In the genomic region with DNA sequence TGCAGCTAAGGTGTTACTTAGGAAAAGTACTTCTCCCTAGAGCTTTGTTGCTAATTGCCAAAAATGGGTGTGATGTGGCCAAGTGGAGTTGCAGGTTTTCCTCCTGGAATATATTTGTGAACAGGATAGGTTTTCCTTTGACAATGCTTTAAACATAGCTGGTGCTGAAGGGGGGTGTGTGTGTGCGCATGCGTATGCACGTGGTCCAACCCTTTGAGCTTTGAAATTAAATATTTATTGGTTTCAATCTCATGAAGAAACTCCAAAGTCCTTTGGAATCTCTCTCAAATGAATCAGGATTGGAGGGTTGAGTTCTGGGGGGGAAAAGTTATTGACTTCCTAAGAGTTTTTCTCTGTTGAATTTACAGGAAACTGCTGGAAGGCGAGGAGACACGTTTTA, we compare ENCODE assay signal across 3 cellular contexts.
TF ChIP-seq lines count a peak whose summit lies in the region.

No MANE protein-coding gene starts in this region.

TF ChIP-seq in liver, 16 proteins besides CTCF, POLR2A, EP300 and RAD21:
- TF ChIP-seq, protein P1, sequence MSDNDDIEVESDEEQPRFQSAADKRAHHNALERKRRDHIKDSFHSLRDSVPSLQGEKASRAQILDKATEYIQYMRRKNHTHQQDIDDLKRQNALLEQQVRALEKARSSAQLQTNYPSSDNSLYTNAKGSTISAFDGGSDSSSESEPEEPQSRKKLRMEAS (IDR thresholded peaks at IDR 0.05) = peak; percentile 35
- TF ChIP-seq JUND (IDR thresholded peaks at IDR 0.05) = no peak
- no peak for TF ChIP-seq NR2F2 (IDR thresholded peaks at IDR 0.05)
- peak; percentile 64 for TF ChIP-seq REST (IDR thresholded peaks at IDR 0.05)
- peak; percentile 37 for TF ChIP-seq YY1 (IDR thresholded peaks at IDR 0.05)
- TF ChIP-seq, protein P2, sequence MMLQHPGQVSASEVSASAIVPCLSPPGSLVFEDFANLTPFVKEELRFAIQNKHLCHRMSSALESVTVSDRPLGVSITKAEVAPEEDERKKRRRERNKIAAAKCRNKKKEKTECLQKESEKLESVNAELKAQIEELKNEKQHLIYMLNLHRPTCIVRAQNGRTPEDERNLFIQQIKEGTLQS (IDR thresholded peaks at IDR 0.05) = no peak
- TF ChIP-seq FOXA1 (IDR thresholded peaks at IDR 0.05) = no peak
- TF ChIP-seq, protein P3, sequence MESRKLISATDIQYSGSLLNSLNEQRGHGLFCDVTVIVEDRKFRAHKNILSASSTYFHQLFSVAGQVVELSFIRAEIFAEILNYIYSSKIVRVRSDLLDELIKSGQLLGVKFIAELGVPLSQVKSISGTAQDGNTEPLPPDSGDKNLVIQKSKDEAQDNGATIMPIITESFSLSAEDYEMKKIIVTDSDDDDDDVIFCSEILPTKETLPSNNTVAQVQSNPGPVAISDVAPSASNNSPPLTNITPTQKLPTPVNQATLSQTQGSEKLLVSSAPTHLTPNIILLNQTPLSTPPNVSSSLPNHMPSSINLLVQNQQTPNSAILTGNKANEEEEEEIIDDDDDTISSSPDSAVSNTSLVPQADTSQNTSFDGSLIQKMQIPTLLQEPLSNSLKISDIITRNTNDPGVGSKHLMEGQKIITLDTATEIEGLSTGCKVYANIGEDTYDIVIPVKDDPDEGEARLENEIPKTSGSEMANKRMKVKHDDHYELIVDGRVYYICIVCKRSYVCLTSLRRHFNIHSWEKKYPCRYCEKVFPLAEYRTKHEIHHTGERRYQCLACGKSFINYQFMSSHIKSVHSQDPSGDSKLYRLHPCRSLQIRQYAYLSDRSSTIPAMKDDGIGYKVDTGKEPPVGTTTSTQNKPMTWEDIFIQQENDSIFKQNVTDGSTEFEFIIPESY (IDR thresholded peaks at IDR 0.05) = no peak
- peak in 1 of 2 donors; percentile 29 for TF ChIP-seq RXRA (IDR thresholded peaks at IDR 0.05)
- peak; percentile 36 to 80 for TF ChIP-seq HNF4A (conservative IDR thresholded peaks at IDR 0.05)

TF ChIP-seq in HepG2, 621 proteins besides CTCF, POLR2A, EP300 and RAD21:
- TF ChIP-seq, protein P4, sequence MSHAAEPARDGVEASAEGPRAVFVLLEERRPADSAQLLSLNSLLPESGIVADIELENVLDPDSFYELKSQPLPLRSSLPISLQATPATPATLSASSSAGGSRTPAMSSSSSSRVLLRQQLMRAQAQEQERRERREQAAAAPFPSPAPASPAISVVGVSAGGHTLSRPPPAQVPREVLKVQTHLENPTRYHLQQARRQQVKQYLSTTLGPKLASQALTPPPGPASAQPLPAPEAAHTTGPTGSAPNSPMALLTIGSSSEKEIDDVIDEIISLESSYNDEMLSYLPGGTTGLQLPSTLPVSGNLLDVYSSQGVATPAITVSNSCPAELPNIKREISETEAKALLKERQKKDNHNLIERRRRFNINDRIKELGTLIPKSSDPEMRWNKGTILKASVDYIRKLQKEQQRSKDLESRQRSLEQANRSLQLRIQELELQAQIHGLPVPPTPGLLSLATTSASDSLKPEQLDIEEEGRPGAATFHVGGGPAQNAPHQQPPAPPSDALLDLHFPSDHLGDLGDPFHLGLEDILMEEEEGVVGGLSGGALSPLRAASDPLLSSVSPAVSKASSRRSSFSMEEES (CRISPR knock-in tag; IDR thresholded peaks at IDR 0.05) = no peak
- TF ChIP-seq, protein P5, sequence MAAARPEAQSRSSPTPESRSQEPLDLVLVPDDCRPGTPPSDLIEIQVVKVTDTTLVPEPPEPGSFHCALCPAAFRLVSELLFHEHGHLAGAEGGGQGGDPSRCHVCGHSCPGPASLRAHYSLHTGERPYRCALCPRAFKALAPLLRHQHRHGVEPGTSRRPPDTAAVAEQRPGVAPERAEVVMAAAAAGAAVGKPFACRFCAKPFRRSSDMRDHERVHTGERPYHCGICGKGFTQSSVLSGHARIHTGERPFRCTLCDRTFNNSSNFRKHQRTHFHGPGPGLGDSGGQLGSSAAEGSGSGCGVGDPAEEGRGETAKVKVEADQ (CRISPR knock-in tag; IDR thresholded peaks at IDR 0.05; ENCODE audit: borderline replicate concordance) = no peak

TF ChIP-seq in GM12891, 5 proteins besides CTCF, POLR2A, EP300 and RAD21:
- TF ChIP-seq TAF1 (IDR thresholded peaks at IDR 0.05; ENCODE audit: low read depth, low read length) = no peak
- TF ChIP-seq POLR2AphosphoS5 (IDR thresholded peaks at IDR 0.05; ENCODE audit: low read depth, low read length) = no peak
- TF ChIP-seq PAX5 (IDR thresholded peaks at IDR 0.05; ENCODE audit: insufficient read depth, low read length, severe bottlenecking) = no peak
- TF ChIP-seq POU2F2 (IDR thresholded peaks at IDR 0.05; ENCODE audit: low read depth, low read length) = no peak
- TF ChIP-seq SPI1 (IDR thresholded peaks at IDR 0.05; ENCODE audit: low read depth, low read length) = no peak
TF ChIP-seq in GM12891: peak in this region for 0.
